ENCODE assay signal across 9 cellular contexts in genomic region chr13:48492123-48493075, GRCh38. TPM values are rescaled to one million over a fixed set of nuclear protein-coding genes. Genes with fewer than 3 reads are reported as not detected.
DNase-seq lines count a peak whose midpoint lies in the region; ATAC-seq and TF ChIP-seq lines count a peak whose summit lies in the region.
"Had no signal": no experiment of that assay in that cellular context is flagged by ENCODE, and none has a peak within 500 bp of the region (broad histone marks: within the 10 kb centered on the region; RNA-seq: fewer than 3 reads in every experiment).

No MANE protein-coding gene starts in this region.

- no peak overlapping the region for H3K4me3 Mint-ChIP-seq in activated T-helper 2 cell treated with anti-CD3 and anti-CD28 coated beads, Interferon-gamma antibody, Interleukin-2, Interleukin-4, amounts not matched to agents 10 μg/mL and 5 μg/mL and 100 μg/mL, durations not matched to agents 14 hours and 24 hours and 36 hours (ENCODE audit: low read depth)
- H3K4me3 Mint-ChIP-seq: activated naive CD4-positive, alpha-beta T cell treated with anti-CD3 and anti-CD28 coated beads, Interleukin-2, amount 50 U/mL, for 24 hours had no signal

- peak; percentile 74 for ATAC-seq in HG02678 (IDR thresholded peaks at IDR 0.05; ENCODE audit: unreplicated experiment)
- peak; percentile 89 to 95 (median 92) for ATAC-seq in heart left ventricle

- H3K27ac ChIP-seq in heart left ventricle: peak overlapping the region; percentile 55 to 93 (median 76)

- in situ Hi-C loops in GM13977 (cut with MboI; ENCODE audit: low pct_unique_long_range_greater_than_20kb, low sequenced_read_pairs, unreplicated experiment): loop anchor here (5.0 kb wide), 1 partner anchor 85 kb away; no protein-coding TSS in a partner anchor

- H3K27me3 Mint-ChIP-seq in activated T-helper 2 cell treated with anti-CD3 and anti-CD28 coated beads, Interferon-gamma antibody, Interleukin-2, Interleukin-4, amounts not matched to agents 10 μg/mL and 5 μg/mL and 100 μg/mL, durations not matched to agents 14 hours and 24 hours and 36 hours (ENCODE audit: low read depth): no peaks in the 10 kb centered on the region
- H3K27me3 Mint-ChIP-seq: activated naive CD4-positive, alpha-beta T cell treated with anti-CD3 and anti-CD28 coated beads, Interleukin-2, amount 50 U/mL, for 24 hours had no signal

- H3K9me3 Mint-ChIP-seq in activated T-helper 2 cell treated with anti-CD3 and anti-CD28 coated beads, Interferon-gamma antibody, Interleukin-2, Interleukin-4, amounts not matched to agents 10 μg/mL and 5 μg/mL and 100 μg/mL, durations not matched to agents 14 hours and 24 hours and 36 hours: peaks cover 5% of the 10 kb centered on the region
- H3K9me3 Mint-ChIP-seq: activated naive CD4-positive, alpha-beta T cell treated with anti-CD3 and anti-CD28 coated beads, Interleukin-2, amount 50 U/mL, for 24 hours had no signal

- peaks cover 56% of the 10 kb centered on the region for H3K4me1 Mint-ChIP-seq in activated T-helper 2 cell treated with anti-CD3 and anti-CD28 coated beads, Interferon-gamma antibody, Interleukin-2, Interleukin-4, amounts not matched to agents 10 μg/mL and 5 μg/mL and 100 μg/mL, durations not matched to agents 14 hours and 24 hours and 36 hours (ENCODE audit: low read depth)

- peaks cover 0 to 80% (median 24%) of the 10 kb centered on the region in 12 donors for H3K4me1 ChIP-seq in heart left ventricle

- peaks cover 0 to 10% (median 0%) of the 10 kb centered on the region in 12 donors for H3K9me3 ChIP-seq in heart left ventricle

- peaks cover 0 to 41% (median 16%) of the 10 kb centered on the region in 9 donors for H3K36me3 ChIP-seq in heart left ventricle

- H3K27me3 ChIP-seq in heart left ventricle: no peaks in the 10 kb centered on the region

- TF ChIP-seq POLR2A in heart left ventricle (IDR thresholded peaks at IDR 0.05): no peak

- peak overlapping the region in 10 of 12 donors; percentile 21 to 55 (median 43) for H3K4me3 ChIP-seq in heart left ventricle

- DNase-seq in GM13977 (ENCODE audit: low spot score): peak; percentile 52
- peak; percentile 95 for DNase-seq in NOMO-1 treated with dmso at 0.1 percent for 144 hours (lab: John Stamatoyannopoulos, UW; ENCODE audit: unreplicated experiment)
- peak; percentile 77 for DNase-seq in activated T-helper 2 cell treated with anti-CD3 and anti-CD28 coated beads, Interferon-gamma antibody, Interleukin-2, Interleukin-4, amounts not matched to agents 10 μg/mL and 5 μg/mL and 100 μg/mL, durations not matched to agents 14 hours and 24 hours and 36 hours (ENCODE audit: low spot score)
- DNase-seq in heart left ventricle: peak; percentile 86 to 90 (median 88)
- peak in 2 of 3 donors; percentile 45 to 50 for DNase-seq in stimulated activated CD4-positive, alpha-beta T cell treated with anti-CD3 and anti-CD28 coated beads, Interleukin-12 subunit alpha, Interleukin-12 subunit beta, amount 100 ng/mL, for 48 hours (ENCODE audit: low read depth in 2 of 3, low spot score in 1 of 3)
- no peak for DNase-seq in DMS79 (lab: John Stamatoyannopoulos, UW)
- no peak for DNase-seq in GM03348 (ENCODE audit: low spot score)

- intact Hi-C loops in activated T-helper 2 cell treated with anti-CD3 and anti-CD28 coated beads, Interferon-gamma antibody, Interleukin-2, Interleukin-4, amounts not matched to agents 10 μg/mL and 5 μg/mL and 100 μg/mL, durations not matched to agents 14 hours and 24 hours and 36 hours (cut with micrococcal nuclease): loop anchor here (1.0 to 5.0 kb wide), 9 partner anchors 13 to 260 kb away; partner anchors contain the start of genes CYSLTR2, ITM2B and RB1
- intact Hi-C loops in heart left ventricle (cut with DNase I): loop anchor here in 5 of 10 donors (5.0 to 10.0 kb wide), 5 partner anchors 40 to 88 kb away; partner anchors contain the start of genes LPAR6 (in 1 of the 5) and RCBTB2 (in 1 of the 5)

- no peak overlapping the region for H3K27ac Mint-ChIP-seq in activated T-helper 2 cell treated with anti-CD3 and anti-CD28 coated beads, Interferon-gamma antibody, Interleukin-2, Interleukin-4, amounts not matched to agents 10 μg/mL and 5 μg/mL and 100 μg/mL, durations not matched to agents 14 hours and 24 hours and 36 hours
- H3K27ac Mint-ChIP-seq: activated naive CD4-positive, alpha-beta T cell treated with anti-CD3 and anti-CD28 coated beads, Interleukin-2, amount 50 U/mL, for 24 hours had no signal

- TF ChIP-seq CTCF in GM13977 (IDR thresholded peaks at IDR 0.05; ENCODE audit: extremely low read depth, insufficient read depth, missing control alignments) (no peak), heart left ventricle (IDR thresholded peaks at IDR 0.05) (no peak)

- H3K36me3 Mint-ChIP-seq in activated T-helper 2 cell treated with anti-CD3 and anti-CD28 coated beads, Interferon-gamma antibody, Interleukin-2, Interleukin-4, amounts not matched to agents 10 μg/mL and 5 μg/mL and 100 μg/mL, durations not matched to agents 14 hours and 24 hours and 36 hours (ENCODE audit: low read depth): peaks cover 20% of the 10 kb centered on the region

- WGBS in heart left ventricle, 4 donors: 26 to 41% (median 35%) methylated on average over 17 of the region's 17 CpGs

RNA-seq across cellular contexts. Expression of gene RCBTB2, which starts 40.5 kb away (rescaled TPM):
- total RNA-seq in activated T-helper 2 cell treated with anti-CD3 and anti-CD28 coated beads, Interferon-gamma antibody, Interleukin-2, Interleukin-4, amounts not matched to agents 10 μg/mL and 5 μg/mL and 100 μg/mL, durations not matched to agents 14 hours and 24 hours and 36 hours: 2.7 and 3.4 TPM in 2 replicates
- total RNA-seq in heart left ventricle: 10 to 100 TPM in 6 of 9 donors, 1 to 10 TPM in 3; 5.9 to 16.2 (median 11.8) TPM
- polyA plus RNA-seq in heart left ventricle: 10 to 100 TPM in 1 of 2 donors, 1 to 10 TPM in 1; 6.9 to 11.5 TPM

Comparison
In these comparisons a context has a peak if more than half of its experiments do, and no peak if none do; other contexts are left out.
1. DNase-seq: peak in GM13977 (single experiment), NOMO-1 treated with dmso at 0.1 percent for 144 hours (single experiment), activated T-helper 2 cell treated with anti-CD3 and anti-CD28 coated beads, Interferon-gamma antibody, Interleukin-2, Interleukin-4, amounts not matched to agents 10 μg/mL and 5 μg/mL and 100 μg/mL, durations not matched to agents 14 hours and 24 hours and 36 hours (single experiment), heart left ventricle (5 of 5) and stimulated activated CD4-positive, alpha-beta T cell treated with anti-CD3 and anti-CD28 coated beads, Interleukin-12 subunit alpha, Interleukin-12 subunit beta, amount 100 ng/mL, for 48 hours (2 of 3); none in DMS79 (single experiment) and GM03348 (single experiment).